ENCODE assay signal across 15 cellular contexts in genomic region chr5:158884827-158885512, GRCh38.
DNase-seq lines count a peak whose midpoint lies in the region; ATAC-seq and FAIRE-seq lines count a peak whose summit lies in the region.
"Had no signal": no experiment of that assay in that cellular context is flagged by ENCODE, and none has a peak within 500 bp of the region (broad histone marks: within the 10 kb centered on the region; RNA-seq: fewer than 3 reads in every experiment).

No MANE protein-coding gene starts in this region.

- H3K4me3 Mint-ChIP-seq in naive thymus-derived CD4-positive, alpha-beta T cell = no peak overlapping the region
- H3K4me3 Mint-ChIP-seq: stimulated activated effector memory CD8-positive, alpha-beta T cell treated with anti-CD3 and anti-CD28 coated beads, Interleukin-12 subunit alpha, Interleukin-12 subunit beta, amount 100 ng/mL, for 72 hours had no signal

- H3K4me1 ChIP-seq in naive thymus-derived CD4-positive, alpha-beta T cell (ENCODE audit: control insufficient read depth in 2 of 2, insufficient read depth in 2 of 2, low read length in 2 of 2) = no peaks in the 10 kb centered on the region

- no peak overlapping the region for H3K4me3 ChIP-seq in naive thymus-derived CD4-positive, alpha-beta T cell (ENCODE audit: low read length)
- H3K4me3 ChIP-seq: dorsolateral prefrontal cortex had no signal

- intact Hi-C loops in naive thymus-derived CD4-positive, alpha-beta T cell (cut with micrococcal nuclease) = no loop called here

- POLR2A ChIA-PET in naive thymus-derived CD4-positive, alpha-beta T cell (lab: Charles Lee) = no interaction called here

- H3K27ac Mint-ChIP-seq in naive thymus-derived CD4-positive, alpha-beta T cell = no peak overlapping the region
- H3K27ac Mint-ChIP-seq: stimulated activated effector memory CD8-positive, alpha-beta T cell treated with anti-CD3 and anti-CD28 coated beads, Interleukin-12 subunit alpha, Interleukin-12 subunit beta, amount 100 ng/mL, for 72 hours had no signal

- ATAC-seq in GM18498 (IDR thresholded peaks at IDR 0.05; ENCODE audit: unreplicated experiment) (peak; percentile 44), GM21367 (IDR thresholded peaks at IDR 0.05; ENCODE audit: unreplicated experiment) (peak; percentile 39), HG02981 (IDR thresholded peaks at IDR 0.05; ENCODE audit: unreplicated experiment) (peak; percentile 45)
- ATAC-seq in naive thymus-derived CD4-positive, alpha-beta T cell = no peak
- ATAC-seq: stimulated activated effector memory CD8-positive, alpha-beta T cell treated with anti-CD3 and anti-CD28 coated beads, Interleukin-12 subunit alpha, Interleukin-12 subunit beta, amount 100 ng/mL, for 72 hours had no signal

- CTCF ChIA-PET in naive thymus-derived CD4-positive, alpha-beta T cell (lab: Charles Lee) = no interaction called here

- H3K9me3 ChIP-seq in naive thymus-derived CD4-positive, alpha-beta T cell (ENCODE audit: control insufficient read depth in 2 of 3, low read length in 3 of 3) = no peaks in the 10 kb centered on the region

- DNase-seq in NOMO-1 treated with dmso at 0.1 percent for 144 hours (lab: John Stamatoyannopoulos, UW; ENCODE audit: unreplicated experiment) = peak; percentile 72
- DNase-seq in DMS114 treated with DMSO at 0.1 percent for 48 hours (lab: John Stamatoyannopoulos, UW; ENCODE audit: unreplicated experiment) = no peak
- DNase-seq in naive thymus-derived CD4-positive, alpha-beta T cell = no peak
- DNase-seq in RCC 7860 (ENCODE audit: low spot score) = no peak
- DNase-seq in foreskin melanocyte = no peak
- DNase-seq: activated CD4-positive, CD25-positive, alpha-beta regulatory T cell treated with anti-CD3 and anti-CD28 coated beads, Interleukin-2, amount 50 U/mL, for 72 hours; dorsolateral prefrontal cortex; IMR-90; NCI-H1694; NCI-H82 had no signal

- H3K4me1 Mint-ChIP-seq in naive thymus-derived CD4-positive, alpha-beta T cell = peaks cover 0 to 21% (median 7%) of the 10 kb centered on the region in 7 donors

- no peak for FAIRE-seq in RCC 7860 (lab: Jason Lieb, UNC)
- FAIRE-seq: islet of Langerhans had no signal

- H3K27ac ChIP-seq in naive thymus-derived CD4-positive, alpha-beta T cell (ENCODE audit: low read depth, low read length) = no peak overlapping the region
- H3K27ac ChIP-seq: dorsolateral prefrontal cortex had no signal

- H3K27me3 Mint-ChIP-seq in naive thymus-derived CD4-positive, alpha-beta T cell = peaks cover 0 to 8% (median 7%) of the 10 kb centered on the region in 5 donors

- no peaks in the 10 kb centered on the region for H3K36me3 ChIP-seq in naive thymus-derived CD4-positive, alpha-beta T cell (ENCODE audit: control insufficient read depth in 2 of 3, insufficient read depth in 3 of 3, low read length in 3 of 3)

- H3K9me3 Mint-ChIP-seq in naive thymus-derived CD4-positive, alpha-beta T cell = no peaks in the 10 kb centered on the region
- H3K9me3 Mint-ChIP-seq: stimulated activated effector memory CD8-positive, alpha-beta T cell treated with anti-CD3 and anti-CD28 coated beads, Interleukin-12 subunit alpha, Interleukin-12 subunit beta, amount 100 ng/mL, for 72 hours had no signal

- no peaks in the 10 kb centered on the region for H3K27me3 ChIP-seq in naive thymus-derived CD4-positive, alpha-beta T cell (ENCODE audit: control insufficient read depth in 2 of 2, insufficient read depth in 2 of 2, low read length in 2 of 2)

- no peaks in the 10 kb centered on the region for H3K36me3 Mint-ChIP-seq in naive thymus-derived CD4-positive, alpha-beta T cell
- H3K36me3 Mint-ChIP-seq: stimulated activated effector memory CD8-positive, alpha-beta T cell treated with anti-CD3 and anti-CD28 coated beads, Interleukin-12 subunit alpha, Interleukin-12 subunit beta, amount 100 ng/mL, for 72 hours had no signal
